36 cellular contexts compared by ENCODE assay signal in the genomic region with DNA sequence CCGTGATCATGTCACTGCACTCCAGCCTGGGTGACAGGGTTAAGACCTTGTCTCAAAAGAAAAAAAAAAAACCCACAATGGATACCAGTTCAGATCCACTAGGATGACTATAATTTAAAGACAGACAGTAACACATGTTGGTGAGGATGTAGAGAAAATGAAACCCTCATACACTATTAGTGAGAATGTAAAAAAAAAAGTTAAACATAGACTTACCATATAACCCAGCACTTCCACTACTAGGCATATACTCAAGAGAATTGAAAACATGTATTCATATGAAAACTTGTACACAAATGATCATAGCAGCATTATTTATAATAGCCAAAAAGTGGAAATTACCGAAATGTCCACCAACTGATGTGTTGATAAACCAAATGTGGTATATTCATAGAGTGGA.
"Had no signal": no experiment of that assay in that cellular context is flagged by ENCODE, and none has a peak within 500 bp of the region (broad histone marks: within the 10 kb centered on the region; RNA-seq: fewer than 3 reads in every experiment).

No MANE protein-coding gene starts in this region.

- DNase-seq: activated effector memory CD4-positive, alpha-beta T cell treated with anti-CD3 and anti-CD28 coated beads, Interleukin-2, amount 50 U/mL, for 16 hours; activated effector memory CD4-positive, alpha-beta T cell treated with Interleukin-2 at 50 U/mL for 16 hours; activated gamma-delta T cell; activated gamma-delta T cell treated with Interleukin-2 at 50 U/mL for 16 hours; activated naive CD4-positive, alpha-beta T cell; activated naive CD4-positive, alpha-beta T cell treated with anti-CD3 and anti-CD28 coated beads for 36 hours; activated naive CD4-positive, alpha-beta T cell treated with anti-CD3 and anti-CD28 coated beads, Interleukin-2, amount 10 ng/mL, durations not matched to agents 7 days and 5 days; activated naive CD4-positive, alpha-beta T cell treated with anti-CD3 and anti-CD28 coated beads, Interleukin-2, amount 50 U/mL, for 16 hours; activated naive CD4-positive, alpha-beta T cell treated with Interleukin-2 at 50 U/mL for 16 hours; activated naive CD8-positive, alpha-beta T cell treated with anti-CD3 and anti-CD28 coated beads for 36 hours; activated naive CD8-positive, alpha-beta T cell treated with anti-CD3 and anti-CD28 coated beads, Interleukin-2, amount 10 ng/mL, durations not matched to agents 7 days and 5 days; activated naive CD8-positive, alpha-beta T cell treated with anti-CD3 and anti-CD28 coated beads, Interleukin-2, amount 50 U/mL, for 24 hours; activated T-cell treated with anti-CD3 and anti-CD28 coated beads, Interleukin-2, amount 50 U/mL, for 1 hour; activated T-cell treated with anti-CD3 and anti-CD28 coated beads, Interleukin-2, amount 50 U/mL, for 24 hours; activated T-cell treated with anti-CD3 and anti-CD28 coated beads, Interleukin-2, amount 50 U/mL, for 4 hours; activated T-cell treated with anti-CD3 and anti-CD28 coated beads, Interleukin-2, amount 50 U/mL, for 48 hours; activated T-cell treated with anti-CD3 and anti-CD28 coated beads, Interleukin-2, amount 50 U/mL, for 72 hours; adrenal gland; amniotic stem cell; amygdala; anterior cingulate cortex; aorta; body of pancreas; brain microvascular endothelial cell; caudate nucleus; central memory CD4-positive, alpha-beta T cell; cerebellar nuclear complex had no signal

- H3K27ac ChIP-seq: adrenal gland, ascending aorta, body of pancreas, brain microvascular endothelial cell, cardiac muscle cell had no signal

- ATAC-seq: activated naive CD4-positive, alpha-beta T cell treated with anti-CD3 and anti-CD28 coated beads, Interleukin-2, amount 50 U/mL, for 72 hours; activated naive CD8-positive, alpha-beta T cell treated with anti-CD3 and anti-CD28 coated beads, Interleukin-2, amount 50 U/mL, for 24 hours; activated T-cell treated with anti-CD3 and anti-CD28 coated beads, Interleukin-2, amount 50 U/mL, for 4 hours; body of pancreas had no signal

- H3K9me3 Mint-ChIP-seq: activated naive CD4-positive, alpha-beta T cell treated with anti-CD3 and anti-CD28 coated beads for 36 hours; activated naive CD4-positive, alpha-beta T cell treated with anti-CD3 and anti-CD28 coated beads, Interleukin-2, amount 10 ng/mL, durations not matched to agents 7 days and 5 days; activated naive CD4-positive, alpha-beta T cell treated with anti-CD3 and anti-CD28 coated beads, Interleukin-2, amount 50 U/mL, for 24 hours; activated naive CD4-positive, alpha-beta T cell treated with anti-CD3 and anti-CD28 coated beads, Interleukin-2, amount 50 U/mL, for 72 hours; activated naive CD8-positive, alpha-beta T cell treated with anti-CD3 and anti-CD28 coated beads for 36 hours; activated naive CD8-positive, alpha-beta T cell treated with anti-CD3 and anti-CD28 coated beads, Interleukin-2, amount 10 ng/mL, durations not matched to agents 7 days and 5 days; activated naive CD8-positive, alpha-beta T cell treated with anti-CD3 and anti-CD28 coated beads, Interleukin-2, amount 50 U/mL, for 24 hours; activated T-cell treated with anti-CD3 and anti-CD28 coated beads, Interleukin-2, amount 50 U/mL, for 24 hours; activated T-cell treated with anti-CD3 and anti-CD28 coated beads, Interleukin-2, amount 50 U/mL, for 4 hours; activated T-cell treated with anti-CD3 and anti-CD28 coated beads, Interleukin-2, amount 50 U/mL, for 72 hours; activated T-helper 1 cell treated with anti-CD3 and anti-CD28 coated beads, Interleukin-12 subunit alpha, Interleukin-12 subunit beta, Interleukin-2, Interleukin-4 antibody, amounts not matched to agents 30 ng/mL and 10 ng/mL and 1 ng/mL, durations not matched to agents 14 hours and 24 hours and 36 hours; activated T-helper 2 cell treated with anti-CD3 and anti-CD28 coated beads, Interferon-gamma antibody, Interleukin-2, Interleukin-4, amounts not matched to agents 10 μg/mL and 5 μg/mL and 100 μg/mL, durations not matched to agents 14 hours and 24 hours and 36 hours; brain; central memory CD8-positive, alpha-beta T cell had no signal

- H3K36me3 ChIP-seq: adrenal gland, cardiac muscle cell had no signal

- H3K4me3 ChIP-seq: adrenal gland, ascending aorta, body of pancreas, cardiac muscle cell had no signal

- H3K4me1 ChIP-seq: ascending aorta, body of pancreas had no signal

- H3K36me3 Mint-ChIP-seq: activated naive CD4-positive, alpha-beta T cell treated with anti-CD3 and anti-CD28 coated beads, Interleukin-2, amount 10 ng/mL, durations not matched to agents 7 days and 5 days; activated naive CD4-positive, alpha-beta T cell treated with anti-CD3 and anti-CD28 coated beads, Interleukin-2, amount 50 U/mL, for 72 hours; activated naive CD8-positive, alpha-beta T cell treated with anti-CD3 and anti-CD28 coated beads for 36 hours had no signal

- H3K4me1 Mint-ChIP-seq: activated naive CD4-positive, alpha-beta T cell treated with anti-CD3 and anti-CD28 coated beads, Interleukin-2, amount 10 ng/mL, durations not matched to agents 7 days and 5 days; activated naive CD4-positive, alpha-beta T cell treated with anti-CD3 and anti-CD28 coated beads, Interleukin-2, amount 50 U/mL, for 24 hours; activated naive CD8-positive, alpha-beta T cell treated with anti-CD3 and anti-CD28 coated beads for 36 hours; activated naive CD8-positive, alpha-beta T cell treated with anti-CD3 and anti-CD28 coated beads, Interleukin-2, amount 50 U/mL, for 24 hours; brain; central memory CD8-positive, alpha-beta T cell had no signal

- H3K27ac Mint-ChIP-seq: activated naive CD4-positive, alpha-beta T cell treated with anti-CD3 and anti-CD28 coated beads for 36 hours; activated naive CD4-positive, alpha-beta T cell treated with anti-CD3 and anti-CD28 coated beads, Interleukin-2, amount 10 ng/mL, durations not matched to agents 7 days and 5 days; activated naive CD4-positive, alpha-beta T cell treated with anti-CD3 and anti-CD28 coated beads, Interleukin-2, amount 50 U/mL, for 24 hours; activated naive CD8-positive, alpha-beta T cell; activated naive CD8-positive, alpha-beta T cell treated with anti-CD3 and anti-CD28 coated beads for 36 hours; activated naive CD8-positive, alpha-beta T cell treated with anti-CD3 and anti-CD28 coated beads, Interleukin-2, amount 10 ng/mL, durations not matched to agents 7 days and 5 days; activated naive CD8-positive, alpha-beta T cell treated with anti-CD3 and anti-CD28 coated beads, Interleukin-2, amount 50 U/mL, for 24 hours; activated T-cell treated with anti-CD3 and anti-CD28 coated beads, Interleukin-2, amount 50 U/mL, for 24 hours; activated T-cell treated with anti-CD3 and anti-CD28 coated beads, Interleukin-2, amount 50 U/mL, for 72 hours; activated T-helper 1 cell treated with anti-CD3 and anti-CD28 coated beads, Interleukin-12 subunit alpha, Interleukin-12 subunit beta, Interleukin-2, Interleukin-4 antibody, amounts not matched to agents 30 ng/mL and 10 ng/mL and 1 ng/mL, durations not matched to agents 14 hours and 24 hours and 36 hours; activated T-helper 2 cell treated with anti-CD3 and anti-CD28 coated beads, Interferon-gamma antibody, Interleukin-2, Interleukin-4, amounts not matched to agents 10 μg/mL and 5 μg/mL and 100 μg/mL, durations not matched to agents 14 hours and 24 hours and 36 hours; brain had no signal

- H3K4me3 Mint-ChIP-seq: activated naive CD4-positive, alpha-beta T cell treated with anti-CD3 and anti-CD28 coated beads for 36 hours; activated naive CD4-positive, alpha-beta T cell treated with anti-CD3 and anti-CD28 coated beads, Interleukin-2, amount 10 ng/mL, durations not matched to agents 7 days and 5 days; activated naive CD4-positive, alpha-beta T cell treated with anti-CD3 and anti-CD28 coated beads, Interleukin-2, amount 50 U/mL, for 24 hours; activated naive CD8-positive, alpha-beta T cell; activated naive CD8-positive, alpha-beta T cell treated with anti-CD3 and anti-CD28 coated beads for 36 hours; activated naive CD8-positive, alpha-beta T cell treated with anti-CD3 and anti-CD28 coated beads, Interleukin-2, amount 10 ng/mL, durations not matched to agents 7 days and 5 days; activated naive CD8-positive, alpha-beta T cell treated with anti-CD3 and anti-CD28 coated beads, Interleukin-2, amount 50 U/mL, for 24 hours; activated T-cell treated with anti-CD3 and anti-CD28 coated beads, Interleukin-2, amount 50 U/mL, for 24 hours; activated T-cell treated with anti-CD3 and anti-CD28 coated beads, Interleukin-2, amount 50 U/mL, for 4 hours; activated T-cell treated with anti-CD3 and anti-CD28 coated beads, Interleukin-2, amount 50 U/mL, for 72 hours; activated T-helper 1 cell treated with anti-CD3 and anti-CD28 coated beads, Interleukin-12 subunit alpha, Interleukin-12 subunit beta, Interleukin-2, Interleukin-4 antibody, amounts not matched to agents 30 ng/mL and 10 ng/mL and 1 ng/mL, durations not matched to agents 14 hours and 24 hours and 36 hours; brain; central memory CD8-positive, alpha-beta T cell had no signal

- H3K9me3 ChIP-seq: adrenal gland, ascending aorta, body of pancreas had no signal

- H3K27me3 ChIP-seq: adrenal gland, ascending aorta, body of pancreas, brain microvascular endothelial cell, cardiac muscle cell had no signal

- H3K27me3 Mint-ChIP-seq: activated naive CD4-positive, alpha-beta T cell treated with anti-CD3 and anti-CD28 coated beads, Interleukin-2, amount 10 ng/mL, durations not matched to agents 7 days and 5 days; activated naive CD4-positive, alpha-beta T cell treated with anti-CD3 and anti-CD28 coated beads, Interleukin-2, amount 50 U/mL, for 24 hours; activated naive CD8-positive, alpha-beta T cell; activated naive CD8-positive, alpha-beta T cell treated with anti-CD3 and anti-CD28 coated beads for 36 hours; activated naive CD8-positive, alpha-beta T cell treated with anti-CD3 and anti-CD28 coated beads, Interleukin-2, amount 10 ng/mL, durations not matched to agents 7 days and 5 days; activated naive CD8-positive, alpha-beta T cell treated with anti-CD3 and anti-CD28 coated beads, Interleukin-2, amount 50 U/mL, for 24 hours; activated T-cell treated with anti-CD3 and anti-CD28 coated beads, Interleukin-2, amount 50 U/mL, for 24 hours; brain; central memory CD8-positive, alpha-beta T cell had no signal
